In genomic region chr13:31174018-31174417, GRCh38 we compare ENCODE assay signal across 1 cellular context.
TF ChIP-seq lines count a peak whose summit lies in the region.

No MANE protein-coding gene starts in this region.

TF ChIP-seq in SK-N-SH treated with all-trans-retinoic acid at 6 μM for 48 hours, 23 proteins besides CTCF, POLR2A, EP300 and RAD21:
- TF ChIP-seq CSRNP3 (CRISPR knock-in tag; IDR thresholded peaks at IDR 0.05) (no peak), GLIS3 (CRISPR knock-in tag; IDR thresholded peaks at IDR 0.05) (no peak), ZNF70 (CRISPR knock-in tag; IDR thresholded peaks at IDR 0.05) (no peak), CSDC2 (CRISPR knock-in tag; IDR thresholded peaks at IDR 0.05) (no peak), ZFP30 (CRISPR knock-in tag; IDR thresholded peaks at IDR 0.05) (no peak), ZNF8 (CRISPR knock-in tag; IDR thresholded peaks at IDR 0.05) (no peak), ESRRG (CRISPR knock-in tag; IDR thresholded peaks at IDR 0.05) (no peak), OSR1 (CRISPR knock-in tag; IDR thresholded peaks at IDR 0.05) (no peak), POU6F1 (CRISPR knock-in tag; IDR thresholded peaks at IDR 0.05; ENCODE audit: borderline replicate concordance, low read depth) (no peak), CREB5 (CRISPR knock-in tag; IDR thresholded peaks at IDR 0.05; ENCODE audit: low read depth) (no peak), BACH2 (CRISPR knock-in tag; IDR thresholded peaks at IDR 0.05; ENCODE audit: borderline replicate concordance) (no peak), PATZ1 (CRISPR knock-in tag; IDR thresholded peaks at IDR 0.05; ENCODE audit: borderline replicate concordance) (no peak)
